ENCODE assay signal across 10 cellular contexts in genomic region chr7:159031135-159031701, GRCh38.
DNase-seq lines count a peak whose midpoint lies in the region; ATAC-seq and TF ChIP-seq lines count a peak whose summit lies in the region.
"Had no signal": no experiment of that assay in that cellular context is flagged by ENCODE, and none has a peak within 500 bp of the region (broad histone marks: within the 10 kb centered on the region; RNA-seq: fewer than 3 reads in every experiment).

No MANE protein-coding gene starts in this region.

- no peaks in the 10 kb centered on the region for H3K4me1 ChIP-seq in breast epithelium

- TF ChIP-seq CTCF in breast epithelium (IDR thresholded peaks at IDR 0.05) (no peak), MCF 10A (IDR thresholded peaks at IDR 0.05; ENCODE audit: unreplicated experiment) (no peak), nephron progenitor cell (IDR thresholded peaks at IDR 0.05) (no peak), GM20000 (IDR thresholded peaks at IDR 0.05; ENCODE audit: extremely low read depth, missing control alignments) (no peak)

- H3K27me3 ChIP-seq in breast epithelium: no peaks in the 10 kb centered on the region

- H3K27ac ChIP-seq in breast epithelium: peak overlapping the region; percentile 69 to 83
- H3K27ac ChIP-seq: KMS-11 had no signal

- H3K27me3 Mint-ChIP-seq in MCF 10A (ENCODE audit: insufficient read depth, unreplicated experiment) (no peaks in the 10 kb centered on the region), nephron progenitor cell (ENCODE audit: low read depth, poor library complexity) (peaks cover 17% of the 10 kb centered on the region)

- H3K9me3 Mint-ChIP-seq in MCF 10A (ENCODE audit: unreplicated experiment): no peaks in the 10 kb centered on the region
- no peaks in the 10 kb centered on the region for H3K9me3 Mint-ChIP-seq in nephron progenitor cell

- H3K36me3 ChIP-seq in breast epithelium: no peaks in the 10 kb centered on the region

- no peaks in the 10 kb centered on the region for H3K36me3 Mint-ChIP-seq in MCF 10A (ENCODE audit: insufficient read depth, unreplicated experiment)
- no peaks in the 10 kb centered on the region for H3K36me3 Mint-ChIP-seq in nephron progenitor cell (ENCODE audit: low read depth)

- H3K27ac Mint-ChIP-seq in MCF 10A (ENCODE audit: low read depth, unreplicated experiment): no peak overlapping the region
- peak overlapping the region; percentile 93 for H3K27ac Mint-ChIP-seq in nephron progenitor cell

- CTCF ChIA-PET in MCF 10A (lab: Yijun Ruan, JAX): interaction anchor here (1.0 kb wide), 1 partner anchor 11 kb away, joined by 5 read pairs; no protein-coding TSS in a partner anchor

- BruUV-seq in MCF 10A (replicated peaks; lab: Mats Ljungman, UMichigan): no TSS peak

- H3K9me3 ChIP-seq in breast epithelium: no peaks in the 10 kb centered on the region

- intact Hi-C loops in breast epithelium (cut with DNase I; ENCODE audit: low total_unique reads) (no loop called here), MCF 10A (cut with micrococcal nuclease) (no loop called here), Right ventricle myocardium inferior (cut with DNase I) (loop anchor here (5.0 kb wide), 2 partner anchors 86 to 111 kb away; partner anchors contain the start of gene VIPR2)

- DNase-seq in breast epithelium (ENCODE audit: low spot score in 2 of 2) (peak; percentile 25 to 51), MCF 10A (ENCODE audit: unreplicated experiment) (no peak), Right ventricle myocardium inferior (ENCODE audit: missing footprints) (no peak), nephron progenitor cell (peak; percentile 72), NCI-H510A treated with DMSO at 0.1 percent for 48 hours (lab: John Stamatoyannopoulos, UW) (no peak), OCI-M1 (lab: John Stamatoyannopoulos, UW) (no peak), GM20000 (ENCODE audit: low spot score) (no peak)
- DNase-seq: stimulated activated CD4-positive, alpha-beta T cell treated with anti-CD3 and anti-CD28 coated beads, Interleukin-4, amount 100 ng/mL, for 4 hours had no signal

- TF ChIP-seq POLR2A in breast epithelium (IDR thresholded peaks at IDR 0.05): no peak

- peak overlapping the region; percentile 44 to 87 (median 61) for H3K4me3 ChIP-seq in breast epithelium

- ATAC-seq in Right ventricle myocardium inferior (peak; percentile 79), HG03025 (IDR thresholded peaks at IDR 0.05; ENCODE audit: low FRiP score, unreplicated experiment) (no peak)

- POLR2A ChIA-PET in MCF 10A (lab: Yijun Ruan, JAX): no interaction called here

- H3K4me3 Mint-ChIP-seq in MCF 10A (ENCODE audit: unreplicated experiment) (no peak overlapping the region), nephron progenitor cell (peak overlapping the region; percentile 77)

- H3K4me1 Mint-ChIP-seq in MCF 10A (ENCODE audit: insufficient read depth, unreplicated experiment) (peaks cover 11% of the 10 kb centered on the region), nephron progenitor cell (peaks cover 84% of the 10 kb centered on the region)

Comparison
In these comparisons a context has a peak if more than half of its experiments do, and no peak if none do; other contexts are left out.
1. DNase-seq: peak in breast epithelium (2 of 2) and nephron progenitor cell (single experiment); none in MCF 10A (single experiment), Right ventricle myocardium inferior (single experiment), NCI-H510A treated with DMSO at 0.1 percent for 48 hours (single experiment), OCI-M1 (single experiment) and GM20000 (single experiment).